In the genomic region with DNA sequence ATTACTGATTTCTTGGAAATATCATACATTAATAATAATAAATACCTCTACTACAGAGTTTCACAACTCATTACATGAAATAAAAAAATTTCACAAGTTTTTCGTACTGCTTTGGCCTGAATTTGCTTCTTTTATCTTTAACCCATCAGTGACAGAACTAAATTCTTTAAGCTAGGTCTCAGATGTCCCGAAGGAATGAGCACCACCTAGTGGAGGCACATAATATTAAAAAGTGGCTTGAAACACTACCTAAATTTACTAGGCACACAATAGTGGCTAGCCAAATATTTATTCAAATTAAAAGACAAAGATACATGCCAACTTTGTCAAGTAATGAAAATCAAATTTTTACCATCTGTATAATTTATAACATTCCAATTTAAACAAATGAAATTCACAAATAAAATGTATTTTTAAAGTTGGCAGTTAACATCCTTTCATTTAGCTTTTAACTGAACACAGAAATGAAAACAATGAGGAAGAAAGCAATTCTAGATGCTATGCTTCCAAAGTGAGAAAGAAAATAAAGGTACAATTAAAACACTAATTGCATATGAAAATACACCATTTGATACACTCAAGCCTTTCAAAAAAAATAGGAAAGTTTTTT, we compare ENCODE assay signal across 8 cellular contexts.
DNase-seq lines count a peak whose midpoint lies in the region; ATAC-seq and TF ChIP-seq lines count a peak whose summit lies in the region.

No MANE protein-coding gene starts in this region.

- peaks cover 7 to 21% (median 17%) of the 10 kb centered on the region in 3 donors for H3K4me1 Mint-ChIP-seq in naive B cell

- no peaks in the 10 kb centered on the region for H3K9me3 Mint-ChIP-seq in naive B cell

- H3K27me3 Mint-ChIP-seq in naive B cell: no peaks in the 10 kb centered on the region

- ATAC-seq in GM19395 (IDR thresholded peaks at IDR 0.05; ENCODE audit: unreplicated experiment): peak; percentile 72
- ATAC-seq in naive B cell (ENCODE audit: low read depth in 2 of 2): peak in 1 of 2 donors; percentile 43
- ATAC-seq in GM18520 (IDR thresholded peaks at IDR 0.05; ENCODE audit: unreplicated experiment): no peak

- no peak overlapping the region for H3K4me3 ChIP-seq in epithelial cell of proximal tubule (ENCODE audit: low read depth, low read length)

- no peaks in the 10 kb centered on the region for H3K36me3 Mint-ChIP-seq in naive B cell

- H3K27ac Mint-ChIP-seq in naive B cell: no peak overlapping the region

- DNase-seq in NCI-H1417 (lab: John Stamatoyannopoulos, UW) (peak; percentile 11 to 68 (median 48)), NCI-H1417 treated with DMSO at 0.1 percent for 48 hours (lab: John Stamatoyannopoulos, UW) (no peak), M059J (ENCODE audit: low read depth) (peak; percentile 69), T-helper 22 cell (ENCODE audit: low read depth) (peak; percentile 2), epithelial cell of proximal tubule (ENCODE audit: low read depth) (peak; percentile 7), naive B cell (peak; percentile 24)

- H3K4me3 Mint-ChIP-seq in naive B cell: no peak overlapping the region

- TF ChIP-seq CTCF in epithelial cell of proximal tubule (conservative IDR thresholded peaks at IDR 0.05; ENCODE audit: low read depth, low read length): peak; percentile 76
